1 cellular context compared by ENCODE assay signal in the genomic region with DNA sequence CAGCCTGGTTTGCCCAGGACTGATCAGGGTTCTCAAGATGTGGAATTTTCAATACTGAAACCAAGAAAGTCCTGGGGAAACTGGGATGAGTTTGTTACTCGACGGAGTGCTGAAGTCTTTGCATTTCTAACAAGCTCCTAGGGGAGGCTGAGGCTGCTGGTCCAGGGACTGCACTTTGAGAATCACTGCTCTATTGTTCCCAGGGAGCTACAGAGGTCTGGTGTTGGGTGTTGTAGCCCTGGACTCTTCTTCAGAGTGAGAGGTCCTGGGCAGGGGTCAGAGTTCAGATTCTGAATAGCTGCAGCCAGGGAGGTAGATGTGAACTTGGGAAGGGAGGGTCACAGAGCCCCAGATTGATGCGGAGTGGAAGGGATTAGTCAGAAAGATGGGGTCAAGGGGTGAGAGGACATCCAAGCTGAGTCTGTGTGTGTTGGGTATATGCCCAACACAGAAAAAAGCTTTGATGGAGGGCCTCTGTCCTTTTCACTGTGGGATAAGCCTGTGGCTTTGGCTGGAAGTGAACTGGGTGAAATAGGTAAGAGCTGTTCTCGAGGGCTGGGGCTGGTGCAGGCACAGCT.
TF ChIP-seq lines count a peak whose summit lies in the region.

No MANE protein-coding gene starts in this region.

TF ChIP-seq in H1, 55 proteins besides CTCF, POLR2A, EP300 and RAD21:
- TF ChIP-seq SIX5 (IDR thresholded peaks at IDR 0.05; ENCODE audit: low read depth, low read length) (no peak), RFX5 (IDR thresholded peaks at IDR 0.05; ENCODE audit: borderline replicate concordance, low read depth, low read length) (no peak), KDM4A (IDR thresholded peaks at IDR 0.05; ENCODE audit: low read depth, low read length, severe bottlenecking) (no peak), SP2 (IDR thresholded peaks at IDR 0.05; ENCODE audit: low read length) (no peak), BCL11A (IDR thresholded peaks at IDR 0.05; ENCODE audit: low read depth in 2 of 2, low read length in 2 of 2) (no peak), JUND (IDR thresholded peaks at IDR 0.05; ENCODE audit: low read length) (no peak), RNF2 (IDR thresholded peaks at IDR 0.05; ENCODE audit: borderline replicate concordance, low read depth, low read length, missing control alignments, poor library complexity, severe bottlenecking) (no peak), TCF12 (IDR thresholded peaks at IDR 0.05; ENCODE audit: low read depth, low read length) (no peak), YY1 (IDR thresholded peaks at IDR 0.05; ENCODE audit: low read depth, low read length) (no peak), HDAC6 (IDR thresholded peaks at IDR 0.05; ENCODE audit: low read depth, low read length) (no peak)
- TF ChIP-seq, protein P1, sequence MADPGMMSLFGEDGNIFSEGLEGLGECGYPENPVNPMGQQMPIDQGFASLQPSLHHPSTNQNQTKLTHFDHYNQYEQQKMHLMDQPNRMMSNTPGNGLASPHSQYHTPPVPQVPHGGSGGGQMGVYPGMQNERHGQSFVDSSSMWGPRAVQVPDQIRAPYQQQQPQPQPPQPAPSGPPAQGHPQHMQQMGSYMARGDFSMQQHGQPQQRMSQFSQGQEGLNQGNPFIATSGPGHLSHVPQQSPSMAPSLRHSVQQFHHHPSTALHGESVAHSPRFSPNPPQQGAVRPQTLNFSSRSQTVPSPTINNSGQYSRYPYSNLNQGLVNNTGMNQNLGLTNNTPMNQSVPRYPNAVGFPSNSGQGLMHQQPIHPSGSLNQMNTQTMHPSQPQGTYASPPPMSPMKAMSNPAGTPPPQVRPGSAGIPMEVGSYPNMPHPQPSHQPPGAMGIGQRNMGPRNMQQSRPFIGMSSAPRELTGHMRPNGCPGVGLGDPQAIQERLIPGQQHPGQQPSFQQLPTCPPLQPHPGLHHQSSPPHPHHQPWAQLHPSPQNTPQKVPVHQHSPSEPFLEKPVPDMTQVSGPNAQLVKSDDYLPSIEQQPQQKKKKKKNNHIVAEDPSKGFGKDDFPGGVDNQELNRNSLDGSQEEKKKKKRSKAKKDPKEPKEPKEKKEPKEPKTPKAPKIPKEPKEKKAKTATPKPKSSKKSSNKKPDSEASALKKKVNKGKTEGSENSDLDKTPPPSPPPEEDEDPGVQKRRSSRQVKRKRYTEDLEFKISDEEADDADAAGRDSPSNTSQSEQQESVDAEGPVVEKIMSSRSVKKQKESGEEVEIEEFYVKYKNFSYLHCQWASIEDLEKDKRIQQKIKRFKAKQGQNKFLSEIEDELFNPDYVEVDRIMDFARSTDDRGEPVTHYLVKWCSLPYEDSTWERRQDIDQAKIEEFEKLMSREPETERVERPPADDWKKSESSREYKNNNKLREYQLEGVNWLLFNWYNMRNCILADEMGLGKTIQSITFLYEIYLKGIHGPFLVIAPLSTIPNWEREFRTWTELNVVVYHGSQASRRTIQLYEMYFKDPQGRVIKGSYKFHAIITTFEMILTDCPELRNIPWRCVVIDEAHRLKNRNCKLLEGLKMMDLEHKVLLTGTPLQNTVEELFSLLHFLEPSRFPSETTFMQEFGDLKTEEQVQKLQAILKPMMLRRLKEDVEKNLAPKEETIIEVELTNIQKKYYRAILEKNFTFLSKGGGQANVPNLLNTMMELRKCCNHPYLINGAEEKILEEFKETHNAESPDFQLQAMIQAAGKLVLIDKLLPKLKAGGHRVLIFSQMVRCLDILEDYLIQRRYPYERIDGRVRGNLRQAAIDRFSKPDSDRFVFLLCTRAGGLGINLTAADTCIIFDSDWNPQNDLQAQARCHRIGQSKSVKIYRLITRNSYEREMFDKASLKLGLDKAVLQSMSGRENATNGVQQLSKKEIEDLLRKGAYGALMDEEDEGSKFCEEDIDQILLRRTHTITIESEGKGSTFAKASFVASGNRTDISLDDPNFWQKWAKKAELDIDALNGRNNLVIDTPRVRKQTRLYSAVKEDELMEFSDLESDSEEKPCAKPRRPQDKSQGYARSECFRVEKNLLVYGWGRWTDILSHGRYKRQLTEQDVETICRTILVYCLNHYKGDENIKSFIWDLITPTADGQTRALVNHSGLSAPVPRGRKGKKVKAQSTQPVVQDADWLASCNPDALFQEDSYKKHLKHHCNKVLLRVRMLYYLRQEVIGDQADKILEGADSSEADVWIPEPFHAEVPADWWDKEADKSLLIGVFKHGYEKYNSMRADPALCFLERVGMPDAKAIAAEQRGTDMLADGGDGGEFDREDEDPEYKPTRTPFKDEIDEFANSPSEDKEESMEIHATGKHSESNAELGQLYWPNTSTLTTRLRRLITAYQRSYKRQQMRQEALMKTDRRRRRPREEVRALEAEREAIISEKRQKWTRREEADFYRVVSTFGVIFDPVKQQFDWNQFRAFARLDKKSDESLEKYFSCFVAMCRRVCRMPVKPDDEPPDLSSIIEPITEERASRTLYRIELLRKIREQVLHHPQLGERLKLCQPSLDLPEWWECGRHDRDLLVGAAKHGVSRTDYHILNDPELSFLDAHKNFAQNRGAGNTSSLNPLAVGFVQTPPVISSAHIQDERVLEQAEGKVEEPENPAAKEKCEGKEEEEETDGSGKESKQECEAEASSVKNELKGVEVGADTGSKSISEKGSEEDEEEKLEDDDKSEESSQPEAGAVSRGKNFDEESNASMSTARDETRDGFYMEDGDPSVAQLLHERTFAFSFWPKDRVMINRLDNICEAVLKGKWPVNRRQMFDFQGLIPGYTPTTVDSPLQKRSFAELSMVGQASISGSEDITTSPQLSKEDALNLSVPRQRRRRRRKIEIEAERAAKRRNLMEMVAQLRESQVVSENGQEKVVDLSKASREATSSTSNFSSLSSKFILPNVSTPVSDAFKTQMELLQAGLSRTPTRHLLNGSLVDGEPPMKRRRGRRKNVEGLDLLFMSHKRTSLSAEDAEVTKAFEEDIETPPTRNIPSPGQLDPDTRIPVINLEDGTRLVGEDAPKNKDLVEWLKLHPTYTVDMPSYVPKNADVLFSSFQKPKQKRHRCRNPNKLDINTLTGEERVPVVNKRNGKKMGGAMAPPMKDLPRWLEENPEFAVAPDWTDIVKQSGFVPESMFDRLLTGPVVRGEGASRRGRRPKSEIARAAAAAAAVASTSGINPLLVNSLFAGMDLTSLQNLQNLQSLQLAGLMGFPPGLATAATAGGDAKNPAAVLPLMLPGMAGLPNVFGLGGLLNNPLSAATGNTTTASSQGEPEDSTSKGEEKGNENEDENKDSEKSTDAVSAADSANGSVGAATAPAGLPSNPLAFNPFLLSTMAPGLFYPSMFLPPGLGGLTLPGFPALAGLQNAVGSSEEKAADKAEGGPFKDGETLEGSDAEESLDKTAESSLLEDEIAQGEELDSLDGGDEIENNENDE (IDR thresholded peaks at IDR 0.05; ENCODE audit: insufficient replicate concordance, low read length) = no peak
- TF ChIP-seq, protein P2, sequence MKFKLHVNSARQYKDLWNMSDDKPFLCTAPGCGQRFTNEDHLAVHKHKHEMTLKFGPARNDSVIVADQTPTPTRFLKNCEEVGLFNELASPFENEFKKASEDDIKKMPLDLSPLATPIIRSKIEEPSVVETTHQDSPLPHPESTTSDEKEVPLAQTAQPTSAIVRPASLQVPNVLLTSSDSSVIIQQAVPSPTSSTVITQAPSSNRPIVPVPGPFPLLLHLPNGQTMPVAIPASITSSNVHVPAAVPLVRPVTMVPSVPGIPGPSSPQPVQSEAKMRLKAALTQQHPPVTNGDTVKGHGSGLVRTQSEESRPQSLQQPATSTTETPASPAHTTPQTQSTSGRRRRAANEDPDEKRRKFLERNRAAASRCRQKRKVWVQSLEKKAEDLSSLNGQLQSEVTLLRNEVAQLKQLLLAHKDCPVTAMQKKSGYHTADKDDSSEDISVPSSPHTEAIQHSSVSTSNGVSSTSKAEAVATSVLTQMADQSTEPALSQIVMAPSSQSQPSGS (IDR thresholded peaks at IDR 0.05; ENCODE audit: low read length) = no peak
- TF ChIP-seq, protein P3, sequence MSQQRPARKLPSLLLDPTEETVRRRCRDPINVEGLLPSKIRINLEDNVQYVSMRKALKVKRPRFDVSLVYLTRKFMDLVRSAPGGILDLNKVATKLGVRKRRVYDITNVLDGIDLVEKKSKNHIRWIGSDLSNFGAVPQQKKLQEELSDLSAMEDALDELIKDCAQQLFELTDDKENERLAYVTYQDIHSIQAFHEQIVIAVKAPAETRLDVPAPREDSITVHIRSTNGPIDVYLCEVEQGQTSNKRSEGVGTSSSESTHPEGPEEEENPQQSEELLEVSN (IDR thresholded peaks at IDR 0.05) = no peak
